In the genomic region with DNA sequence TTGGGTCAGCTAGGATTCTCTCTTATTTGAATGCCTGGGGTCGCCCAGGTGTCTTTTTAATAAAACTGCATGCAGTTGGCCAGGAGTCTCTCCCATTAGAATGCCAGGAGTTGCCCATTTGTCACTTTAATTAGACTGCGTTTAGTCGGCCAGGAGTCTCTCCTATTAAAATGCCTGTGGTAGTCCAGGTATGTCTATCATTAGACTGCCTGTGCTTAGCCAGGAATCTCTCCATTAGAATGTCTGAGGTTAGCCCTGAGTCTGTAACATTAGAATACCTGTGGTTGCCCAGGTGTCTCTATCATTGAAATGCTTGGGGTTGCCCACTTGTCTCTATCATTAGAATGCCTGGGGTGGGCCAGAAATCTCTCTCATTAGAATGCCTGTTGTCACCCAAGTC, we compare ENCODE assay signal across 18 cellular contexts.
"Had no signal": no experiment of that assay in that cellular context is flagged by ENCODE, and none has a peak within 500 bp of the region (broad histone marks: within the 10 kb centered on the region; RNA-seq: fewer than 3 reads in every experiment).

No MANE protein-coding gene starts in this region.

- DNase-seq: activated CD4-positive, alpha-beta T cell treated with anti-CD3 and anti-CD28 coated beads for 4 hours; activated CD4-positive, alpha-beta T cell treated with anti-CD3 and anti-CD28 coated beads, Interleukin-2, amount 50 U/mL, for 48 hours; activated CD4-positive, CD25-positive, alpha-beta regulatory T cell; activated naive CD4-positive, alpha-beta T cell treated with anti-CD3 and anti-CD28 coated beads, Interleukin-2, amount 10 ng/mL, durations not matched to agents 7 days and 5 days; amygdala; body of pancreas; caudate nucleus; foreskin keratinocyte; left ventricle myocardium inferior; nephron progenitor cell; stimulated activated CD4-positive, alpha-beta T cell treated with anti-CD3 and anti-CD28 coated beads, Interleukin-15, amount 100 ng/mL, for 24 hours had no signal

- H3K27me3 ChIP-seq: body of pancreas, foreskin keratinocyte, right lobe of liver, stomach, suprapubic skin, tibial nerve, vagina had no signal

- ATAC-seq: body of pancreas; foreskin keratinocyte; right lobe of liver; stimulated activated memory B cell treated with anti-CD40 and anti-IgM and Interleukin-4, amounts not matched to agents 10 μg/mL and 1 μg/mL and 100 μg/mL, for 72 hours had no signal

- H3K36me3 ChIP-seq: right lobe of liver had no signal

- H3K4me3 ChIP-seq: body of pancreas, left ventricle myocardium inferior, right lobe of liver, smooth muscle cell, stomach, suprapubic skin, tibial nerve, vagina had no signal

- H3K27ac ChIP-seq: body of pancreas, foreskin keratinocyte, left ventricle myocardium inferior, right lobe of liver, stomach, suprapubic skin, tibial nerve, vagina had no signal
